8 cellular contexts compared by ENCODE assay signal in genomic region chr16:89922884-89923639, GRCh38. TPM values are rescaled to one million over a fixed set of nuclear protein-coding genes. Genes with fewer than 3 reads are reported as not detected.
DNase-seq lines count a peak whose midpoint lies in the region; ATAC-seq and TF ChIP-seq lines count a peak whose summit lies in the region.

Gene TUBB3 (plus strand): TSS chr16:89923342. CDS start chr16:89923402, 60 bp downstream.

- peaks cover 5% of the 10 kb centered on the region for H3K36me3 ChIP-seq in neural cell (ENCODE audit: insufficient read depth, low read length)

- peak; percentile 22 for TF ChIP-seq RAD21 in neural cell (conservative IDR thresholded peaks at IDR 0.05)

- no peaks in the 10 kb centered on the region for H3K36me3 Mint-ChIP-seq in activated naive CD8-positive, alpha-beta T cell

- peaks cover 31% of the 10 kb centered on the region for H3K4me1 Mint-ChIP-seq in activated naive CD8-positive, alpha-beta T cell (ENCODE audit: low read depth)

- no peak for ATAC-seq in HG02973 (IDR thresholded peaks at IDR 0.05; ENCODE audit: unreplicated experiment)

- H3K9me2 ChIP-seq in neural cell (ENCODE audit: insufficient read depth, low read length), result no peaks in the 10 kb centered on the region

- TF ChIP-seq EP300 in neural cell (conservative IDR thresholded peaks at IDR 0.05; ENCODE audit: poor library complexity, severe bottlenecking), result peak; percentile 79

- DNase-seq in DMS 273 (lab: John Stamatoyannopoulos, UW; ENCODE audit: unreplicated experiment) (peak; percentile 93), HCEC 1CT (peak; percentile 82), NCI-H526 treated with DMSO at 0.1 percent for 48 hours (lab: John Stamatoyannopoulos, UW) (peak; percentile 65), germinal center (ENCODE audit: low spot score) (peak; percentile 93), SKM-1 (lab: John Stamatoyannopoulos, UW; ENCODE audit: unreplicated experiment) (no peak)

- peaks cover 29% of the 10 kb centered on the region for H4K20me1 ChIP-seq in neural cell (ENCODE audit: insufficient read depth)

- H3K4me2 ChIP-seq in neural cell (ENCODE audit: low read length), result peak within 1 kb of the TSS; percentile 94

- peak within 1 kb of the TSS; percentile 100 for H3K9ac ChIP-seq in neural cell (ENCODE audit: low read length)

- no peak within 1 kb of the TSS for H3K27ac Mint-ChIP-seq in activated naive CD8-positive, alpha-beta T cell

- peak; percentile 41 for TF ChIP-seq CTCF in neural cell (IDR thresholded peaks at IDR 0.05; ENCODE audit: poor library complexity, severe bottlenecking)

- peaks cover 5% of the 10 kb centered on the region for H3F3A ChIP-seq in neural cell (ENCODE audit: insufficient read depth, low read length, poor library complexity, severe bottlenecking)

- H3K27me3 ChIP-seq in neural cell (ENCODE audit: insufficient read depth, low read depth, low read length), result no peaks in the 10 kb centered on the region

- H3K9me3 ChIP-seq in neural cell (ENCODE audit: low read length), result no peaks in the 10 kb centered on the region

- H3K79me2 ChIP-seq in neural cell (replicated peaks; ENCODE audit: insufficient read depth, low read length), result peaks cover 79% of the 10 kb centered on the region

- H3K4me3 ChIP-seq in neural cell (ENCODE audit: low read length), result peak within 1 kb of the TSS; percentile 100

- H3K4me3 Mint-ChIP-seq in activated naive CD8-positive, alpha-beta T cell, result peak within 1 kb of the TSS; percentile 67

- H3K27ac ChIP-seq in neural cell (ENCODE audit: low read length), result peak within 1 kb of the TSS; percentile 99

- H3K9me3 Mint-ChIP-seq in activated naive CD8-positive, alpha-beta T cell (ENCODE audit: low read depth), result no peaks in the 10 kb centered on the region

- H2AFZ ChIP-seq in neural cell (ENCODE audit: low read depth, low read length), result no peak within 1 kb of the TSS

- peaks cover 7% of the 10 kb centered on the region for H3K27me3 Mint-ChIP-seq in activated naive CD8-positive, alpha-beta T cell

TF ChIP-seq in neural cell, 6 proteins besides CTCF, POLR2A, EP300 and RAD21:
- TF ChIP-seq POLR2AphosphoS5 (IDR thresholded peaks at IDR 0.05) (peak; percentile 99), SMC3 (conservative IDR thresholded peaks at IDR 0.05; ENCODE audit: poor library complexity) (peak; percentile 13), MXI1 (conservative IDR thresholded peaks at IDR 0.05; ENCODE audit: poor library complexity, severe bottlenecking) (peak; percentile 62), EZH2 (IDR thresholded peaks at IDR 0.05; ENCODE audit: borderline replicate concordance, insufficient read depth, low read length, poor library complexity, severe bottlenecking) (no peak), TAF1 (IDR thresholded peaks at IDR 0.05; ENCODE audit: low read depth) (peak; percentile 77), REST (IDR thresholded peaks at IDR 0.05; ENCODE audit: borderline replicate concordance) (peak; percentile 42)

RNA-seq across cellular contexts. Expression of gene TUBB3, which starts in this region (rescaled TPM):
- polyA plus RNA-seq in neural cell, result 2,442 and 2,885 TPM in 2 replicates
- polyA minus RNA-seq in neural cell, result 1,854 and 2,133 TPM in 2 replicates
